In the genomic region with DNA sequence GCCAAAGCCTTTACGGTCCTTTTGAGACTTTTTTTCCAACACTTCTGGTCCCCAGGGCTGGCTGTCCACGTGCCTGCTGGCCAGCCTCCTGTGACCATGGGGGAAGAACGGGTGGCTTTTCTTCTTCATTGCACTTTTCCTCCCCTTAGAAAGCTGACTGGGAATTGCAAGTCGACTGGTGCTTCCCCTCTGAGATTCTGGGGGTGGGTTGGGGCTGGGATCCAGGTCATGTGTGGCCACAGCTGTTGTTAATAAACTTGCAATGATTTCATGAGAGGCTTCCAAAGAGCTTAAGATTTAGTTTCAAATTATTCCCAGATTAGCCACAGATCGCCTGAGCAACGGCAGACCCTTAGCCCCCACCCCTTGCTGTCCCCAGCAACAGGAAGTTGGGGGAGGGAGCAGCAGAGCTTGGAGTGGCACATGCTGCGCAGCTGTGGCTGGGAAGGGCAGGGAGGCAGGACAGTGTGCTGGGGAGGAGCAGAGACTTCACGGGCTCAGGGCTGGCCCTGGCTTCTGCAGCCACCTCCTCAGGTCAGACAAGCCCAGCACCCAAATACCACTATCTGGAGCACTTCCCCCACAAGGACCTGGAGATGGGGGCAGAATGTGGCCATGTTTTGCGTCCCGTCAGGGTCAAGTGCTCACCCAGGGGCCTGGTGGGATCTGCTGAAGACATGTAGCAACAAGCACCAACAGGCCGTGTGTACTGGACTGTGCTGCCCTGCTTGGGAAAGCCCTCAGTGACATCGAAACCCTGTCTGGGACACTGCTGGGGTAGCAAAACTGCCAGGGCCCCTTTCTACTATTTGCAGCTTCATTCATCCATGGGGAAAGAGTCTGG, we compare ENCODE assay signal across 8 cellular contexts. TPM values are rescaled to one million over a fixed set of nuclear protein-coding genes. Genes with fewer than 3 reads are reported as not detected.
DNase-seq lines count a peak whose midpoint lies in the region; ATAC-seq and TF ChIP-seq lines count a peak whose summit lies in the region.

No MANE protein-coding gene starts in this region.

- DNase-seq in NCI-H1092 (lab: John Stamatoyannopoulos, UW), result peak; percentile 7
- DNase-seq in NCI-H1092 treated with DMSO at 0.1 percent for 48 hours (lab: John Stamatoyannopoulos, UW), result no peak
- DNase-seq in cerebellar cortex (ENCODE audit: low spot score), result peak; percentile 37
- peak in 1 of 3 donors; percentile 65 for DNase-seq in right lobe of liver
- peak; percentile 79 to 89 for DNase-seq in tibial artery
- no peak for DNase-seq in stimulated activated naive CD4-positive, alpha-beta T cell treated with Interleukin-2 at 50 U/mL for 16 hours (lab: John Stamatoyannopoulos, UW)
- no peak for DNase-seq in T-helper 1 cell
- DNase-seq in SKM-1 treated with dmso at 0.1 percent for 144 hours (lab: John Stamatoyannopoulos, UW; ENCODE audit: unreplicated experiment), result no peak

- H3K4me1 ChIP-seq in right lobe of liver (peaks cover 0 to 25% (median 6%) of the 10 kb centered on the region in 4 donors), tibial artery (peaks cover 0 to 77% (median 69%) of the 10 kb centered on the region in 4 donors)

- intact Hi-C loops in right lobe of liver (cut with DNase I) (no loop called here), tibial artery (cut with DNase I; ENCODE audit: low total_unique reads) (no loop called here)

- TF ChIP-seq POLR2A in right lobe of liver (IDR thresholded peaks at IDR 0.05), result no peak

- no peak for TF ChIP-seq CTCF in right lobe of liver (IDR thresholded peaks at IDR 0.05)
- TF ChIP-seq CTCF in tibial artery (IDR thresholded peaks at IDR 0.05), result no peak

- 46% methylated on average over 7 of the region's 12 CpGs for WGBS in right lobe of liver (ENCODE audit: insufficient coverage, low coverage, low lambda C conversion rate, missing lambda C conversion rate)

- H3K27me3 ChIP-seq in right lobe of liver (no peaks in the 10 kb centered on the region), tibial artery (no peaks in the 10 kb centered on the region)

- no peaks in the 10 kb centered on the region for H3K9me3 ChIP-seq in right lobe of liver
- H3K9me3 ChIP-seq in tibial artery, result no peaks in the 10 kb centered on the region

- no peaks in the 10 kb centered on the region for H3K36me3 ChIP-seq in right lobe of liver
- H3K36me3 ChIP-seq in tibial artery, result peaks cover 10 to 18% (median 13%) of the 10 kb centered on the region in 3 donors

- ATAC-seq in right lobe of liver, result peak; percentile 57 to 68 (median 61)

- H3K27ac ChIP-seq in right lobe of liver (peak overlapping the region in 2 of 3 donors; percentile 6 to 36), tibial artery (peak overlapping the region; percentile 76 to 80)

- H3K4me3 ChIP-seq in right lobe of liver (no peak overlapping the region), tibial artery (peak overlapping the region; percentile 1 to 30)

RNA-seq across cellular contexts. Expression of a gene that starts 41.7 kb away (rescaled TPM):
- 10 to 100 TPM in 5 of 6 experiments, 1 to 10 TPM in 1; 9.1 to 26.2 (median 11.9) TPM for total RNA-seq in right lobe of liver

Comparison
In these comparisons a context has a peak if more than half of its experiments do, and no peak if none do; other contexts are left out.
1. DNase-seq: peak in NCI-H1092 (single experiment), cerebellar cortex (single experiment) and tibial artery (2 of 2); none in NCI-H1092 treated with DMSO at 0.1 percent for 48 hours (single experiment), stimulated activated naive CD4-positive, alpha-beta T cell treated with Interleukin-2 at 50 U/mL for 16 hours (single experiment), T-helper 1 cell (0 of 5) and SKM-1 treated with dmso at 0.1 percent for 144 hours (single experiment).
2. H3K4me3 ChIP-seq: peak in tibial artery (2 of 2); none in right lobe of liver (0 of 3).